In genomic region chr7:72042855-72043254, GRCh38 we compare ENCODE assay signal across 25 cellular contexts.
A peak's percentile ranks its signal among the peaks of the same experiment; 100 is the strongest.
DNase-seq lines count a peak whose midpoint lies in the region; TF ChIP-seq lines count a peak whose summit lies in the region.
"Had no signal": no experiment of that assay in that cellular context is flagged by ENCODE, and none has a peak within 500 bp of the region (broad histone marks: within the 10 kb centered on the region; RNA-seq: fewer than 3 reads in every experiment).

No MANE protein-coding gene starts in this region.

- H3K9me3 ChIP-seq in adrenal gland (replicated peaks in 1 of 3), result no peaks in the 10 kb centered on the region
- no peaks in the 10 kb centered on the region for H3K9me3 ChIP-seq in tibial artery
- H3K9me3 ChIP-seq: Caco-2, SK-N-SH had no signal

- TF ChIP-seq CTCF in AG04449 (IDR thresholded peaks at IDR 0.05; ENCODE audit: insufficient read depth, low read length, missing control alignments) (no peak), adrenal gland (IDR thresholded peaks at IDR 0.05) (no peak), tibial artery (IDR thresholded peaks at IDR 0.05) (no peak)

- H3K4me1 ChIP-seq in adrenal gland (replicated peaks in 1 of 2) (peaks cover 0 to 3% of the 10 kb centered on the region in 2 donors), tibial artery (no peaks in the 10 kb centered on the region)
- H3K4me1 ChIP-seq: BE2C, Caco-2 had no signal

- H3K4me3 ChIP-seq in AG04449 (ENCODE audit: low read depth, low read length) (no peak overlapping the region), adrenal gland (no peak overlapping the region), tibial artery (no peak overlapping the region)

- CTCF ChIA-PET in AG04449 (lab: Yijun Ruan, JAX), result no interaction called here

- H3K27ac ChIP-seq in adrenal gland (no peak overlapping the region), tibial artery (no peak overlapping the region)
- H3K27ac ChIP-seq: 22Rv1, HL-60 had no signal

- no peaks in the 10 kb centered on the region for H3K27me3 ChIP-seq in adrenal gland
- no peaks in the 10 kb centered on the region for H3K27me3 ChIP-seq in tibial artery
- H3K27me3 ChIP-seq: BE2C had no signal

- no peak for TF ChIP-seq POLR2A in adrenal gland (IDR thresholded peaks at IDR 0.05)

- 30 to 47% (median 44%) methylated on average over 3 of the region's 3 CpGs for WGBS in adrenal gland, 4 donors

- DNase-seq in AG04449 (ENCODE audit: low read depth, low spot score), result peak; percentile 5
- peak; percentile 90 for DNase-seq in H4 (ENCODE audit: low spot score)
- DNase-seq in adrenal gland, result peak in 4 of 7 donors; percentile 21 to 30 (median 24)
- peak; percentile 4 for DNase-seq in posterior vena cava (ENCODE audit: low spot score)
- DNase-seq in tibial artery, result no peak
- DNase-seq in activated CD4-positive, alpha-beta T cell treated with anti-CD3 and anti-CD28 coated beads, Interleukin-2, amount 50 U/mL, for 48 hours, result no peak
- no peak for DNase-seq in stimulated activated naive CD4-positive, alpha-beta T cell (lab: John Stamatoyannopoulos, UW)
- DNase-seq in effector CD8-positive, alpha-beta T cell (lab: John Stamatoyannopoulos, UW), result no peak
- DNase-seq: BE2C; Caco-2; CD4-positive, alpha-beta T cell; DMS79; Karpas-422; NCI-H1092 treated with DMSO at 0.1 percent for 48 hours; NCI-H1436; NCI-H187; NCI-H2107; NCI-H446; NCI-H524 treated with DMSO at 0.1 percent for 48 hours; NCI-H774; NK-92 treated with Interleukin-12 subunit alpha and Interleukin-12 subunit beta, amount 100 ng/mL, for 24 hours; PC-3; SK-N-SH had no signal

- POLR2A ChIA-PET in AG04449 (lab: Yijun Ruan, JAX), result no interaction called here

- H3K36me3 ChIP-seq in adrenal gland (replicated peaks in 1 of 2) (no peaks in the 10 kb centered on the region), tibial artery (no peaks in the 10 kb centered on the region)
- H3K36me3 ChIP-seq: BE2C had no signal

- intact Hi-C loops in adrenal gland (cut with DNase I) (no loop called here), posterior vena cava (cut with DNase I) (no loop called here), tibial artery (cut with DNase I; ENCODE audit: low total_unique reads) (no loop called here)

Comparison
In these comparisons a context has a peak if more than half of its experiments do, and no peak if none do; other contexts are left out.
1. DNase-seq: peak in AG04449 (single experiment), H4 (single experiment), adrenal gland (4 of 7) and posterior vena cava (single experiment); none in tibial artery (0 of 2), activated CD4-positive, alpha-beta T cell treated with anti-CD3 and anti-CD28 coated beads, Interleukin-2, amount 50 U/mL, for 48 hours (0 of 2), stimulated activated naive CD4-positive, alpha-beta T cell (0 of 6) and effector CD8-positive, alpha-beta T cell (single experiment).